ENCODE assay signal across 23 cellular contexts in the genomic region with DNA sequence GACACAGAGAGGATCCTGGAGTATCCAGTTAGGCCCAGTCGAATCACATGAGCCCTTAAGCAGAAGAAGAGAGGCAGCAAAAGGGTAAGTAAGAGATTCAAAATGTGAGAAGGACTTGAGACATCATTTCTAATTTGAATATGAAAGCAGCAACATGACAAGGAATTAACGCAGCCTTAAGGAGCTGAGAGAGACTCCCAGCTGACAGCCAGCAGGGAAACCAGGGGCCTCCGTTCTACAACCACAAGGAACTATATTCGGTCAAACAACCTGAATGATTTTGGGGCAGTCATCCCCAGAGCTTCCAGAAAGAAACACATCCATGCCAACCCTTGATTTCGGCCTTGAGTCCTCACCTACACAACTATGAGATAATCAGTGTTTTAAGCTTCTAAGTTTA.
"Had no signal": no experiment of that assay in that cellular context is flagged by ENCODE, and none has a peak within 500 bp of the region (broad histone marks: within the 10 kb centered on the region; RNA-seq: fewer than 3 reads in every experiment).

No MANE protein-coding gene starts in this region.

- ATAC-seq: HepG2, Panc1, PC-3 had no signal

- H3K9me3 ChIP-seq: MG63, SK-N-SH had no signal

- DNase-seq: IMR-90; Karpas-422; KG1; MG63; NCI-H1092; NCI-H1417 treated with DMSO at 0.1 percent for 48 hours; NCI-H146; NCI-H1694 treated with DMSO at 0.1 percent for 48 hours; NCI-H1930; NCI-H2107; NCI-H2227 treated with DMSO at 0.1 percent for 48 hours; NCI-H446; NCI-H510A; NCI-H524 treated with DMSO at 0.1 percent for 48 hours; NCI-H774; NK-92 treated with Interleukin-12 subunit alpha and Interleukin-12 subunit beta, amount 100 ng/mL, for 24 hours; PC-3; SHP77; SK-N-SH; SW 1271 had no signal

- H3K27ac ChIP-seq: RWPE1 had no signal

- H3K4me3 ChIP-seq: MG63 had no signal

- H3K27me3 ChIP-seq: MG63 had no signal

- H3K36me3 ChIP-seq: MG63 had no signal
